In genomic region chr17:49616086-49616485, GRCh38 we compare ENCODE assay signal across 9 cellular contexts. TPM values are rescaled to one million over a fixed set of nuclear protein-coding genes. Genes with fewer than 3 reads are reported as not detected.
A peak's percentile ranks its signal among the peaks of the same experiment; 100 is the strongest.
DNase-seq lines count a peak whose midpoint lies in the region; ATAC-seq and TF ChIP-seq lines count a peak whose summit lies in the region.
"Had no signal": no experiment of that assay in that cellular context is flagged by ENCODE, and none has a peak within 500 bp of the region (broad histone marks: within the 10 kb centered on the region; RNA-seq: fewer than 3 reads in every experiment).

No MANE protein-coding gene starts in this region.

- 0 out of 3 replicates have a peak, but pooled peaks have one; percentile 6 for TF ChIP-seq CTCF in GM12872 (IDR thresholded peaks at IDR 0.05; ENCODE audit: insufficient read depth, low read depth, low read length)
- TF ChIP-seq CTCF in RWPE2 (IDR thresholded peaks at IDR 0.05; ENCODE audit: poor library complexity, severe bottlenecking) = peak; percentile 45
- TF ChIP-seq CTCF in fibroblast of the aortic adventitia (IDR thresholded peaks at IDR 0.05; ENCODE audit: insufficient read depth, low read length) = peak; percentile 66
- no peak for TF ChIP-seq CTCF in mucosa of descending colon (IDR thresholded peaks at IDR 0.05)
- no peak for TF ChIP-seq CTCF in nephron progenitor cell (IDR thresholded peaks at IDR 0.05)

- H3K36me3 Mint-ChIP-seq in stimulated activated naive B cell treated with anti-CD40 and anti-IgM and Interleukin-4, amounts not matched to agents 10 μg/mL and 1 μg/mL and 100 μg/mL, for 72 hours = peaks cover 27 to 30% of the 10 kb centered on the region in 2 donors
- peaks cover 42% of the 10 kb centered on the region for H3K36me3 Mint-ChIP-seq in nephron progenitor cell (ENCODE audit: low read depth)

- H3K4me3 ChIP-seq in RWPE2 (ENCODE audit: severe bottlenecking) = no peak overlapping the region
- H3K4me3 ChIP-seq in fibroblast of the aortic adventitia (ENCODE audit: low read depth, low read length) = no peak overlapping the region
- H3K4me3 ChIP-seq in mucosa of descending colon = no peak overlapping the region
- H3K4me3 ChIP-seq: MG63 had no signal

- H3K27ac ChIP-seq in RWPE2 (ENCODE audit: poor library complexity, severe bottlenecking) = no peak overlapping the region

- intact Hi-C loops in mucosa of descending colon (cut with DNase I, micrococcal nuclease) = no loop called here

- H3K9me3 ChIP-seq in RWPE2 (ENCODE audit: severe bottlenecking) (no peaks in the 10 kb centered on the region), mucosa of descending colon (no peaks in the 10 kb centered on the region)
- H3K9me3 ChIP-seq: MG63 had no signal

- H3K27me3 ChIP-seq in RWPE2 (ENCODE audit: insufficient read depth, poor library complexity, severe bottlenecking) = no peaks in the 10 kb centered on the region
- H3K27me3 ChIP-seq: MG63 had no signal

- peaks cover 0 to 6% of the 10 kb centered on the region in 2 donors for H3K4me1 Mint-ChIP-seq in stimulated activated naive B cell treated with anti-CD40 and anti-IgM and Interleukin-4, amounts not matched to agents 10 μg/mL and 1 μg/mL and 100 μg/mL, for 72 hours
- peaks cover 13% of the 10 kb centered on the region for H3K4me1 Mint-ChIP-seq in nephron progenitor cell

- DNase-seq in RWPE2 (ENCODE audit: low spot score) (no peak), fibroblast of the aortic adventitia (ENCODE audit: low read depth) (peak; percentile 32), mucosa of descending colon (no peak), NCI-H1105 treated with DMSO at 0.1 percent for 48 hours (lab: John Stamatoyannopoulos, UW) (no peak), nephron progenitor cell (no peak)
- DNase-seq in stimulated activated naive B cell treated with anti-CD40 and anti-IgM and Interleukin-4, amounts not matched to agents 10 μg/mL and 1 μg/mL and 100 μg/mL, for 72 hours = no peak

- H3K27ac Mint-ChIP-seq in stimulated activated naive B cell treated with anti-CD40 and anti-IgM and Interleukin-4, amounts not matched to agents 10 μg/mL and 1 μg/mL and 100 μg/mL, for 72 hours = peak overlapping the region; percentile 71
- no peak overlapping the region for H3K27ac Mint-ChIP-seq in nephron progenitor cell

- H3K4me3 Mint-ChIP-seq in stimulated activated naive B cell treated with anti-CD40 and anti-IgM and Interleukin-4, amounts not matched to agents 10 μg/mL and 1 μg/mL and 100 μg/mL, for 72 hours = no peak overlapping the region
- no peak overlapping the region for H3K4me3 Mint-ChIP-seq in nephron progenitor cell
- H3K4me3 Mint-ChIP-seq: natural killer cell treated with Interleukin-12 subunit alpha and Interleukin-12 subunit beta and Interleukin-15 and Interleukin-18, amount 100 ng/mL, for 72 hours had no signal

- H3K36me3 ChIP-seq in RWPE2 (ENCODE audit: low read depth) (peaks cover 64% of the 10 kb centered on the region), mucosa of descending colon (ENCODE audit: low read depth) (peaks cover 3% of the 10 kb centered on the region)

- no peaks in the 10 kb centered on the region for H3K9me3 Mint-ChIP-seq in stimulated activated naive B cell treated with anti-CD40 and anti-IgM and Interleukin-4, amounts not matched to agents 10 μg/mL and 1 μg/mL and 100 μg/mL, for 72 hours
- H3K9me3 Mint-ChIP-seq in nephron progenitor cell = no peaks in the 10 kb centered on the region
- H3K9me3 Mint-ChIP-seq: natural killer cell treated with Interleukin-12 subunit alpha and Interleukin-12 subunit beta and Interleukin-15 and Interleukin-18, amount 100 ng/mL, for 72 hours had no signal

- ATAC-seq in RWPE2 (ENCODE audit: low read depth) (peak; percentile 46; the same call in 1 of the 3 replicates), mucosa of descending colon (no peak)
- ATAC-seq in stimulated activated naive B cell treated with anti-CD40 and anti-IgM and Interleukin-4, amounts not matched to agents 10 μg/mL and 1 μg/mL and 100 μg/mL, for 72 hours (replicated peaks) = no peak
- ATAC-seq: natural killer cell treated with Interleukin-12 subunit alpha and Interleukin-12 subunit beta and Interleukin-15 and Interleukin-18, amount 100 ng/mL, for 72 hours had no signal

- H3K27me3 Mint-ChIP-seq in stimulated activated naive B cell treated with anti-CD40 and anti-IgM and Interleukin-4, amounts not matched to agents 10 μg/mL and 1 μg/mL and 100 μg/mL, for 72 hours = no peaks in the 10 kb centered on the region
- H3K27me3 Mint-ChIP-seq in nephron progenitor cell (ENCODE audit: low read depth, poor library complexity) = no peaks in the 10 kb centered on the region
- H3K27me3 Mint-ChIP-seq: natural killer cell treated with Interleukin-12 subunit alpha and Interleukin-12 subunit beta and Interleukin-15 and Interleukin-18, amount 100 ng/mL, for 72 hours had no signal

- no peaks in the 10 kb centered on the region for H3K4me1 ChIP-seq in RWPE2 (ENCODE audit: insufficient read depth, poor library complexity, severe bottlenecking)
- no peaks in the 10 kb centered on the region for H3K4me1 ChIP-seq in mucosa of descending colon (ENCODE audit: low read depth)

RNA-seq across cellular contexts. Expression of gene NXPH3, which starts 40.4 kb away (rescaled TPM):
- total RNA-seq in fibroblast of the aortic adventitia (ENCODE audit: low replicate concordance) = 1.4 and 1.9 TPM in 2 replicates
- total RNA-seq in mucosa of descending colon = 10 to 100 TPM in 1 of 3 donors, 1 to 10 TPM in 1, under 1 TPM in 1; 0.93 to 19.9 (median 2.3) TPM
- total RNA-seq: natural killer cell treated with Interleukin-12 subunit alpha and Interleukin-12 subunit beta and Interleukin-15 and Interleukin-18, amount 100 ng/mL, for 72 hours had no signal

Comparison
In these comparisons a context has a peak if more than half of its experiments do, and no peak if none do; other contexts are left out.
1. CTCF ChIP-seq: peak in GM12872 (single experiment), RWPE2 (single experiment) and fibroblast of the aortic adventitia (single experiment); none in mucosa of descending colon (single experiment) and nephron progenitor cell (single experiment).